In genomic region chr11:130002846-130003716, GRCh38 we compare ENCODE assay signal across 8 cellular contexts. TPM values are rescaled to one million over a fixed set of nuclear protein-coding genes. Genes with fewer than 3 reads are reported as not detected.
DNase-seq lines count a peak whose midpoint lies in the region; ATAC-seq and TF ChIP-seq lines count a peak whose summit lies in the region.

No MANE protein-coding gene starts in this region.

- ATAC-seq in GM18907 (IDR thresholded peaks at IDR 0.05; ENCODE audit: unreplicated experiment) (peak; percentile 83), HG03139 (IDR thresholded peaks at IDR 0.05; ENCODE audit: unreplicated experiment) (peak; percentile 74)

- intact Hi-C loops in mammary epithelial cell (cut with micrococcal nuclease) = loop anchor here (1.0 to 2.0 kb wide), 9 partner anchors 20 to 216 kb away; partner anchors contain the start of gene APLP2

- peaks cover 42% of the 10 kb centered on the region for H3K79me2 ChIP-seq in mammary epithelial cell (ENCODE audit: insufficient read depth, low read length)

- H3K4me1 ChIP-seq in mammary epithelial cell (ENCODE audit: insufficient read depth, low read length) (peaks cover 18% of the 10 kb centered on the region), iPS-20b (ENCODE audit: insufficient read depth, low read length) (peaks cover 3% of the 10 kb centered on the region; the same call in 1 of the 2 replicates), skeletal muscle tissue (ENCODE audit: control insufficient read depth in 3 of 3, insufficient read depth in 3 of 3, low read length in 3 of 3) (peaks cover 8 to 17% (median 9%) of the 10 kb centered on the region in 3 donors)

- TF ChIP-seq CTCF in AG04450 (IDR thresholded peaks at IDR 0.05; ENCODE audit: low read depth, low read length) (no peak), WERI-Rb-1 (IDR thresholded peaks at IDR 0.05; ENCODE audit: low read depth, low read length) (no peak), mammary epithelial cell (conservative IDR thresholded peaks at IDR 0.05 in 1 of 2, IDR thresholded peaks at IDR 0.05 in 1 of 2; ENCODE audit: extremely low read depth in 1 of 2, insufficient read depth in 1 of 2, low read depth in 1 of 2, low read length in 2 of 2) (no peak)

- H3K9ac ChIP-seq in mammary epithelial cell (ENCODE audit: insufficient read depth, low read length) (peak overlapping the region; percentile 99), iPS-20b (ENCODE audit: low read depth, low read length) (peak overlapping the region; percentile 93), skeletal muscle tissue (ENCODE audit: low read depth in 1 of 3, low read length in 3 of 3) (peak overlapping the region; percentile 88 to 96 (median 91))

- peak; percentile 94 for DNase-seq in AG04450 (ENCODE audit: low read depth, low spot score)
- DNase-seq in NCI-H2196 treated with DMSO at 0.1 percent for 48 hours (lab: John Stamatoyannopoulos, UW; ENCODE audit: unreplicated experiment) = peak; percentile 99
- peak; percentile 93 for DNase-seq in WERI-Rb-1
- DNase-seq in mammary epithelial cell = peak; percentile 95

- dilution Hi-C loops in mammary epithelial cell (cut with HindIII; ENCODE audit: low sequenced_read_pairs) = no loop called here

- TSS peak; percentile 67 for BruUV-seq in mammary epithelial cell (replicated peaks; lab: Mats Ljungman, UMichigan)

- H3K27me3 ChIP-seq in AG04450 (ENCODE audit: control insufficient read depth, insufficient read depth, low read length) (no peaks in the 10 kb centered on the region), WERI-Rb-1 (ENCODE audit: insufficient read depth, low read depth, severe bottlenecking) (no peaks in the 10 kb centered on the region), mammary epithelial cell (ENCODE audit: insufficient read depth, low read length) (no peaks in the 10 kb centered on the region), iPS-20b (ENCODE audit: insufficient read depth, low read length) (no peaks in the 10 kb centered on the region), skeletal muscle tissue (ENCODE audit: control insufficient read depth in 3 of 3, insufficient read depth in 3 of 3, low read length in 3 of 3) (no peaks in the 10 kb centered on the region)

- no peaks in the 10 kb centered on the region for H4K20me1 ChIP-seq in mammary epithelial cell (ENCODE audit: insufficient read depth, low read length)

- peak overlapping the region; percentile 99 for H3K27ac ChIP-seq in AG04450 (ENCODE audit: low read depth, low read length)
- H3K27ac ChIP-seq in WERI-Rb-1 = peak overlapping the region; percentile 99
- peak overlapping the region; percentile 100 for H3K27ac ChIP-seq in mammary epithelial cell (ENCODE audit: insufficient read depth, low read depth, low read length)
- H3K27ac ChIP-seq in iPS-20b (ENCODE audit: low read length) = peak overlapping the region; percentile 68
- peak overlapping the region; percentile 98 for H3K27ac ChIP-seq in skeletal muscle tissue (ENCODE audit: low read depth, low read length)

- H3K4me2 ChIP-seq in mammary epithelial cell (ENCODE audit: insufficient read depth, low read depth, low read length) = peak overlapping the region; percentile 84

- WGBS in mammary epithelial cell (ENCODE audit: low coverage, missing lambda C conversion rate) = 0% methylated on average over 13 of the region's 65 CpGs

- in situ Hi-C loops in mammary epithelial cell (cut with MboI; ENCODE audit: low sequenced_read_pairs in 2 of 2) = loop anchor here in 1 of 2 donors (10.0 kb wide), 1 partner anchor 62 kb away; the partner anchor contains the start of gene APLP2

- H3K36me3 ChIP-seq in WERI-Rb-1 (no peaks in the 10 kb centered on the region), mammary epithelial cell (ENCODE audit: insufficient read depth, low read length) (no peaks in the 10 kb centered on the region), iPS-20b (ENCODE audit: insufficient read depth, low read depth, low read length) (no peaks in the 10 kb centered on the region), skeletal muscle tissue (ENCODE audit: control insufficient read depth in 3 of 3, insufficient read depth in 3 of 3, low read length in 3 of 3) (no peaks in the 10 kb centered on the region)

- peaks cover 3% of the 10 kb centered on the region; the same call in 1 of the 2 replicates for H3K9me3 ChIP-seq in AG04450 (ENCODE audit: control insufficient read depth, insufficient read depth, low read length)
- H3K9me3 ChIP-seq in WERI-Rb-1 (ENCODE audit: severe bottlenecking) = no peaks in the 10 kb centered on the region
- H3K9me3 ChIP-seq in mammary epithelial cell (replicated peaks; ENCODE audit: insufficient read depth, low read length) = no peaks in the 10 kb centered on the region
- no peaks in the 10 kb centered on the region for H3K9me3 ChIP-seq in iPS-20b (ENCODE audit: insufficient read depth, low read depth, low read length)
- no peaks in the 10 kb centered on the region for H3K9me3 ChIP-seq in skeletal muscle tissue (ENCODE audit: control insufficient read depth in 3 of 3, low read length in 3 of 3)

- peak overlapping the region; percentile 97 for H2AFZ ChIP-seq in mammary epithelial cell (ENCODE audit: low read depth, low read length)

- POLR2A ChIA-PET in AG04450 (lab: Yijun Ruan, JAX) = interaction anchor here (0.6 to 2.7 kb wide), 25 partner anchors 11 to 1525 kb away, joined by 3 to 19 read pairs (median 4); partner anchors contain the start of gene APLP2

- H3K4me3 ChIP-seq in AG04450 (ENCODE audit: low read depth, low read length) (peak overlapping the region; percentile 75), WERI-Rb-1 (ENCODE audit: low read depth, low read length) (peak overlapping the region; percentile 80), mammary epithelial cell (replicated peaks in 1 of 3; ENCODE audit: insufficient read depth in 1 of 3, low read depth in 2 of 3, low read length in 3 of 3) (peak overlapping the region; percentile 70 to 95 (median 79)), iPS-20b (ENCODE audit: low read length) (peak overlapping the region; percentile 92), skeletal muscle tissue (ENCODE audit: low read length in 3 of 3) (peak overlapping the region; percentile 85 to 90 (median 85))

- CTCF ChIA-PET in AG04450 (lab: Charles Lee) (interaction anchor here (0.6 to 2.3 kb wide), 6 partner anchors 11 to 129 kb away, joined by 3 to 16 read pairs (median 6); no protein-coding TSS in a partner anchor), mammary epithelial cell (lab: Charles Lee; ENCODE audit: low non-redundant PET) (interaction anchor here (1.0 kb wide), 1 partner anchor 100 kb away, joined by 4 read pairs; no protein-coding TSS in a partner anchor)

RNA-seq across cellular contexts. Expression of gene PRDM10, which starts 0.4 kb away (rescaled TPM):
- polyA plus RNA-seq in AG04450 (2011; rRNA removed) (3.9 and 4.7 TPM in 2 replicates), mammary epithelial cell (6.3 TPM)
- 10.9 and 20.2 TPM in 2 replicates for polyA minus RNA-seq in AG04450 (2011; rRNA and poly(A)+ RNA removed)
- total RNA-seq in mammary epithelial cell (1 to 10 TPM; 6.5 to 6.6 TPM), skeletal muscle tissue (4.2 TPM)
- 80.9 TPM for polyA minus RNA-seq in mammary epithelial cell

Comparison
In these comparisons a context has a peak if more than half of its experiments do, and no peak if none do; other contexts are left out.
1. Peak in every context shown above with its lines: DNase-seq, ATAC-seq, H3K4me3 ChIP-seq and H3K27ac ChIP-seq.